Comparison of ENCODE assay signal across 8 cellular contexts in genomic region chr6:116444092-116444491, GRCh38. TPM values are rescaled to one million over a fixed set of nuclear protein-coding genes. Genes with fewer than 3 reads are reported as not detected.
DNase-seq lines count a peak whose midpoint lies in the region; ATAC-seq and TF ChIP-seq lines count a peak whose summit lies in the region.

No MANE protein-coding gene starts in this region.

- TF ChIP-seq POLR2A in body of pancreas (IDR thresholded peaks at IDR 0.05) = no peak

- DNase-seq in NCI-H2171 treated with DMSO at 0.1 percent for 48 hours (lab: John Stamatoyannopoulos, UW) (peak; percentile 12), NCI-H2171 (lab: John Stamatoyannopoulos, UW) (no peak), NCI-H1694 treated with DMSO at 0.1 percent for 48 hours (lab: John Stamatoyannopoulos, UW) (peak; percentile 18), body of pancreas (no peak), lung microvascular endothelial cell (ENCODE audit: low read depth in 2 of 2) (peak; percentile 45 to 59), occipital lobe (lab: John Stamatoyannopoulos, UW) (no peak)

- 4 to 9% methylated on average over 3 of the region's 3 CpGs for WGBS in body of pancreas, 2 donors

- H3K9me3 ChIP-seq in body of pancreas = no peaks in the 10 kb centered on the region

- H3K4me3 ChIP-seq in body of pancreas = no peak overlapping the region

- H3K4me1 ChIP-seq in body of pancreas = no peaks in the 10 kb centered on the region

- peak; percentile 57 for ATAC-seq in GM21786 (IDR thresholded peaks at IDR 0.05; ENCODE audit: unreplicated experiment)
- peak; percentile 71 for ATAC-seq in body of pancreas
- no peak for ATAC-seq in GM18520 (IDR thresholded peaks at IDR 0.05; ENCODE audit: unreplicated experiment)

- TF ChIP-seq CTCF in body of pancreas (IDR thresholded peaks at IDR 0.05) = peak in 5 of 7 experiments; percentile 22 to 53 (median 38)

- H3K36me3 ChIP-seq in body of pancreas (replicated peaks in 1 of 2; ENCODE audit: insufficient read depth in 1 of 2, low read depth in 2 of 2) = no peaks in the 10 kb centered on the region

- no peak overlapping the region for H3K27ac ChIP-seq in body of pancreas

- intact Hi-C loops in body of pancreas (cut with DNase I) = no loop called here

- H3K27me3 ChIP-seq in body of pancreas = no peaks in the 10 kb centered on the region

RNA-seq across cellular contexts. Expression of gene CALHM6, which starts 17.1 kb away (rescaled TPM):
- total RNA-seq in body of pancreas (1 to 10 TPM; 1.3 to 2.3 TPM), lung microvascular endothelial cell (1.1 and 2.6 TPM in 2 replicates), occipital lobe (2.7 TPM)

Comparison
In these comparisons a context has a peak if more than half of its experiments do, and no peak if none do; other contexts are left out.
1. DNase-seq: peak in NCI-H2171 treated with DMSO at 0.1 percent for 48 hours (single experiment), NCI-H1694 treated with DMSO at 0.1 percent for 48 hours (single experiment) and lung microvascular endothelial cell (2 of 2); none in NCI-H2171 (single experiment), body of pancreas (0 of 4) and occipital lobe (single experiment).